Comparison of ENCODE assay signal across 25 cellular contexts in the genomic region with DNA sequence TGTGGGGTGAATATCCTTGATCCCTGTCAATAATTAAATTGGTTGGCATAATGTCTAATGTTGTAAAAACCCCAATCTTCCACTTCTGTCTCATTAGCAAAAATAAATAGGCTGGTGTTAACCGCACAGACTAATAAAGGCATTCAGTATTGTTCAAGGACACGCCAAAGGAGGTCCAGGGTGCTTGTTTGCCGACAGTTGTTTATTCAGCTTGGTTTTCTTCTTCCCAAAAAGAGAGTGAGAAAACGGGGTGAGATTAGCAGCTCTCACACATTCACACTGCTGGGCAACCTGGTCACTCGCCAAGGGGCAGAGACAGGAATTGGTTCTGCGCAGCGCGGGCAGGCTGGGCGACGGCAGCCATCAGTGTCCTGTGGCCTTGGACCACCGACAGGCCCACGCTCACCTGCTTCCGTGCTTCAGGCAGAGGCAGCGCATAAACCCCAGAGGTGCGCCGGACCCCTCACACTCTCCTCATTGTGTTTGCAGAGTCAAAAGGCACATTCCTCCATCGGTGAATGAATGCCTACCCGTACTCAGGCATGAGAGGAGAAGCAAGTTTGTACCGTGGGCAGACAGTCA. TPM values are rescaled to one million over a fixed set of nuclear protein-coding genes. Genes with fewer than 3 reads are reported as not detected.
DNase-seq lines count a peak whose midpoint lies in the region; ATAC-seq and TF ChIP-seq lines count a peak whose summit lies in the region.
"Had no signal": no experiment of that assay in that cellular context is flagged by ENCODE, and none has a peak within 500 bp of the region (broad histone marks: within the 10 kb centered on the region; RNA-seq: fewer than 3 reads in every experiment).

No MANE protein-coding gene starts in this region.

- peaks cover 0 to 4% (median 0%) of the 10 kb centered on the region in 9 donors for H3K9me3 Mint-ChIP-seq in naive thymus-derived CD8-positive, alpha-beta T cell
- H3K9me3 Mint-ChIP-seq: activated T-helper 2 cell treated with anti-CD3 and anti-CD28 coated beads, Interferon-gamma antibody, Interleukin-2, Interleukin-4, amounts not matched to agents 10 μg/mL and 5 μg/mL and 100 μg/mL, durations not matched to agents 14 hours and 24 hours and 36 hours; CD4-positive, alpha-beta T cell; type B pancreatic cell had no signal

- no peaks in the 10 kb centered on the region for H3K36me3 ChIP-seq in heart right ventricle
- no peaks in the 10 kb centered on the region for H3K36me3 ChIP-seq in vagina
- H3K36me3 ChIP-seq: breast epithelium had no signal

- DNase-seq in mesenteric fat pad (ENCODE audit: low spot score): peak; percentile 76
- DNase-seq in heart right ventricle: no peak
- DNase-seq in SKM-1 treated with dmso at 0.1 percent for 144 hours (lab: John Stamatoyannopoulos, UW; ENCODE audit: unreplicated experiment): no peak
- no peak for DNase-seq in vagina (ENCODE audit: extremely low spot score in 2 of 2)
- DNase-seq in naive thymus-derived CD8-positive, alpha-beta T cell: no peak
- DNase-seq: activated CD4-positive, CD25-positive, alpha-beta regulatory T cell treated with anti-CD3 and anti-CD28 coated beads, Interleukin-2, amount 50 U/mL, for 72 hours; CD4-positive, alpha-beta T cell; DMS153; GF-D8; glutamatergic neuron; GOT3; IMR-90; left colon; mesendoderm; naive thymus-derived CD4-positive, alpha-beta T cell; NCI-H524 treated with DMSO at 0.1 percent for 48 hours had no signal

- H3K4me1 ChIP-seq in heart right ventricle: no peaks in the 10 kb centered on the region
- no peaks in the 10 kb centered on the region for H3K4me1 ChIP-seq in vagina
- H3K4me1 ChIP-seq: breast epithelium had no signal

- ATAC-seq in GM18858 (IDR thresholded peaks at IDR 0.05; ENCODE audit: unreplicated experiment): peak; percentile 19
- peak; percentile 46 for ATAC-seq in GM19463 (IDR thresholded peaks at IDR 0.05; ENCODE audit: unreplicated experiment)
- ATAC-seq in HG03196 (IDR thresholded peaks at IDR 0.05; ENCODE audit: unreplicated experiment): peak; percentile 24
- ATAC-seq in heart right ventricle: no peak
- no peak for ATAC-seq in naive thymus-derived CD8-positive, alpha-beta T cell
- ATAC-seq: left colon; naive thymus-derived CD4-positive, alpha-beta T cell had no signal

- POLR2A ChIA-PET in naive thymus-derived CD8-positive, alpha-beta T cell (lab: Charles Lee): no interaction called here

- H3K27ac Mint-ChIP-seq in naive thymus-derived CD8-positive, alpha-beta T cell: no peak overlapping the region
- H3K27ac Mint-ChIP-seq: activated T-helper 2 cell treated with anti-CD3 and anti-CD28 coated beads, Interferon-gamma antibody, Interleukin-2, Interleukin-4, amounts not matched to agents 10 μg/mL and 5 μg/mL and 100 μg/mL, durations not matched to agents 14 hours and 24 hours and 36 hours; type B pancreatic cell had no signal

- no peak overlapping the region for H3K4me3 Mint-ChIP-seq in naive thymus-derived CD8-positive, alpha-beta T cell
- H3K4me3 Mint-ChIP-seq: CD4-positive, alpha-beta T cell; type B pancreatic cell had no signal

- no peak for TF ChIP-seq CTCF in heart right ventricle (IDR thresholded peaks at IDR 0.05)
- no peak for TF ChIP-seq CTCF in vagina (IDR thresholded peaks at IDR 0.05)

- H3K4me1 Mint-ChIP-seq in naive thymus-derived CD8-positive, alpha-beta T cell: peaks cover 16 to 37% (median 30%) of the 10 kb centered on the region in 4 donors

- no peaks in the 10 kb centered on the region for H3K36me3 Mint-ChIP-seq in naive thymus-derived CD8-positive, alpha-beta T cell
- H3K36me3 Mint-ChIP-seq: type B pancreatic cell had no signal

- 88 to 89% methylated on average over 19 of the region's 19 CpGs for WGBS in heart right ventricle, 2 donors

- intact Hi-C loops in heart right ventricle (cut with DNase I): no loop called here
- intact Hi-C loops in vagina (cut with DNase I): no loop called here

- H3K9me3 ChIP-seq in heart right ventricle: no peaks in the 10 kb centered on the region
- no peaks in the 10 kb centered on the region for H3K9me3 ChIP-seq in vagina
- H3K9me3 ChIP-seq: breast epithelium had no signal

- H3K27ac ChIP-seq in heart right ventricle: no peak overlapping the region
- no peak overlapping the region for H3K27ac ChIP-seq in vagina
- H3K27ac ChIP-seq: breast epithelium, coronary artery, HL-60, skin epidermis had no signal

- H3K27me3 ChIP-seq in heart right ventricle (peaks cover 0 to 20% (median 0%) of the 10 kb centered on the region in 7 donors), vagina (no peaks in the 10 kb centered on the region)
- H3K27me3 ChIP-seq: breast epithelium had no signal

- H3K27me3 Mint-ChIP-seq in naive thymus-derived CD8-positive, alpha-beta T cell: peaks cover 10 to 35% (median 13%) of the 10 kb centered on the region in 5 donors

- H3K4me3 ChIP-seq in heart right ventricle (no peak overlapping the region), vagina (no peak overlapping the region)
- H3K4me3 ChIP-seq: breast epithelium, coronary artery, skin epidermis had no signal

- TF ChIP-seq POLR2A in vagina (IDR thresholded peaks at IDR 0.05): no peak

RNA-seq across cellular contexts. Expression of a gene that starts 26.2 kb away (rescaled TPM):
- total RNA-seq in mesenteric fat pad (69.2 TPM), heart right ventricle (10 to 100 TPM; 25.5 to 45.5 (median 39.3) TPM), vagina (45.7 TPM)
- polyA plus RNA-seq in heart right ventricle: 10 to 100 TPM in 1 of 2 donors, 1 to 10 TPM in 1; 9.0 to 13.1 TPM
- total RNA-seq in naive thymus-derived CD8-positive, alpha-beta T cell: 100 to 1,000 TPM; 136 to 157 TPM
- polyA plus RNA-seq in naive thymus-derived CD8-positive, alpha-beta T cell: 10 to 100 TPM; 41.9 to 45.9 (median 44.3) TPM

RNA-seq across cellular contexts. Expression of a gene that starts 30.3 kb away (rescaled TPM):
- total RNA-seq in mesenteric fat pad: 19.9 TPM
- 10 to 100 TPM in 4 of 10 donors, 1 to 10 TPM in 6; 6.6 to 13.6 (median 8.9) TPM for total RNA-seq in heart right ventricle
- 1 to 10 TPM; 4.2 to 7.6 TPM for polyA plus RNA-seq in heart right ventricle
- total RNA-seq in vagina: 28.5 TPM
- total RNA-seq in naive thymus-derived CD8-positive, alpha-beta T cell: 10 to 100 TPM; 36.8 to 40.1 TPM
- polyA plus RNA-seq in naive thymus-derived CD8-positive, alpha-beta T cell: 1 to 10 TPM; 2.2 to 7.2 (median 6.6) TPM

Comparison
In these comparisons a context has a peak if more than half of its experiments do, and no peak if none do; other contexts are left out.
1. ATAC-seq: peak in GM18858 (single experiment), GM19463 (single experiment) and HG03196 (single experiment); none in heart right ventricle (0 of 8) and naive thymus-derived CD8-positive, alpha-beta T cell (0 of 2).